Comparison of ENCODE assay signal across 8 cellular contexts in genomic region chr20:50561379-50562078, GRCh38. TPM values are rescaled to one million over a fixed set of nuclear protein-coding genes. Genes with fewer than 3 reads are reported as not detected.
DNase-seq lines count a peak whose midpoint lies in the region; ATAC-seq, FAIRE-seq and TF ChIP-seq lines count a peak whose summit lies in the region.

No MANE protein-coding gene starts in this region.

- no TSS peak for BruUV-seq in Calu3 (replicated peaks; lab: Mats Ljungman, UMichigan)

- intact Hi-C loops in Calu3 (cut with micrococcal nuclease; ENCODE audit: unreplicated experiment) = no loop called here

- no peak for TF ChIP-seq CTCF in Calu3 (IDR thresholded peaks at IDR 0.05; ENCODE audit: unreplicated experiment)
- no peak for TF ChIP-seq CTCF in mesothelial cell of epicardium (IDR thresholded peaks at IDR 0.05; ENCODE audit: unreplicated experiment)

- peaks cover 35% of the 10 kb centered on the region for H3K4me1 Mint-ChIP-seq in Calu3 (ENCODE audit: low read depth, unreplicated experiment)
- H3K4me1 Mint-ChIP-seq in mesothelial cell of epicardium = peaks cover 31% of the 10 kb centered on the region
- peaks cover 75% of the 10 kb centered on the region for H3K4me1 Mint-ChIP-seq in stimulated activated memory B cell treated with anti-CD40 and anti-IgM and Interleukin-4, amounts not matched to agents 10 μg/mL and 1 μg/mL and 100 μg/mL, for 72 hours

- ATAC-seq in stimulated activated memory B cell treated with anti-CD40 and anti-IgM and Interleukin-4, amounts not matched to agents 10 μg/mL and 1 μg/mL and 100 μg/mL, for 72 hours = peak; percentile 88
- ATAC-seq in GM21390 (IDR thresholded peaks at IDR 0.05; ENCODE audit: unreplicated experiment) = no peak

- DNase-seq in Calu3 (no peak), RCC 7860 (ENCODE audit: low spot score) (peak; percentile 96), mesothelial cell of epicardium (ENCODE audit: low spot score in 2 of 2, unreplicated experiment in 2 of 2) (peak in 1 of 2 experiments; percentile 46), NOMO-1 treated with DMSO at 0.1 percent for 48 hours (lab: John Stamatoyannopoulos, UW; ENCODE audit: unreplicated experiment) (no peak), NCI-H345 (lab: John Stamatoyannopoulos, UW) (no peak)

- no peaks in the 10 kb centered on the region for H3K27me3 Mint-ChIP-seq in Calu3 (ENCODE audit: unreplicated experiment)
- H3K27me3 Mint-ChIP-seq in mesothelial cell of epicardium (ENCODE audit: low read depth) = no peaks in the 10 kb centered on the region
- no peaks in the 10 kb centered on the region for H3K27me3 Mint-ChIP-seq in stimulated activated memory B cell treated with anti-CD40 and anti-IgM and Interleukin-4, amounts not matched to agents 10 μg/mL and 1 μg/mL and 100 μg/mL, for 72 hours

- H3K27ac Mint-ChIP-seq in Calu3 (ENCODE audit: unreplicated experiment) (peak overlapping the region; percentile 31), mesothelial cell of epicardium (peak overlapping the region; percentile 81)
- H3K27ac Mint-ChIP-seq in stimulated activated memory B cell treated with anti-CD40 and anti-IgM and Interleukin-4, amounts not matched to agents 10 μg/mL and 1 μg/mL and 100 μg/mL, for 72 hours = peak overlapping the region; percentile 80

- peak; percentile 94 for FAIRE-seq in RCC 7860 (lab: Jason Lieb, UNC)

- H3K4me3 Mint-ChIP-seq in Calu3 (ENCODE audit: low read depth, unreplicated experiment) = no peak overlapping the region
- peak overlapping the region; percentile 8 for H3K4me3 Mint-ChIP-seq in mesothelial cell of epicardium
- H3K4me3 Mint-ChIP-seq in stimulated activated memory B cell treated with anti-CD40 and anti-IgM and Interleukin-4, amounts not matched to agents 10 μg/mL and 1 μg/mL and 100 μg/mL, for 72 hours = peak overlapping the region; percentile 27

- peak overlapping the region; percentile 64 for H3K27ac ChIP-seq in angular gyrus (ENCODE audit: low read depth, low read length)

- CTCF ChIA-PET in Calu3 (lab: Charles Lee) = no interaction called here

- H3K36me3 Mint-ChIP-seq in Calu3 (ENCODE audit: insufficient read depth, unreplicated experiment) (peaks cover 38% of the 10 kb centered on the region), mesothelial cell of epicardium (peaks cover 8% of the 10 kb centered on the region)
- H3K36me3 Mint-ChIP-seq in stimulated activated memory B cell treated with anti-CD40 and anti-IgM and Interleukin-4, amounts not matched to agents 10 μg/mL and 1 μg/mL and 100 μg/mL, for 72 hours = peaks cover 75% of the 10 kb centered on the region

- no peaks in the 10 kb centered on the region for H3K9me3 Mint-ChIP-seq in Calu3 (ENCODE audit: low read depth, unreplicated experiment)
- H3K9me3 Mint-ChIP-seq in mesothelial cell of epicardium = no peaks in the 10 kb centered on the region
- H3K9me3 Mint-ChIP-seq in stimulated activated memory B cell treated with anti-CD40 and anti-IgM and Interleukin-4, amounts not matched to agents 10 μg/mL and 1 μg/mL and 100 μg/mL, for 72 hours = no peaks in the 10 kb centered on the region

RNA-seq across cellular contexts. Expression of gene PTPN1, which starts 51.3 kb away (rescaled TPM):
- 58.5 and 67.5 TPM in 2 replicates for total RNA-seq in Calu3 (2022)
- 26.2 to 27.7 TPM (median 27.3 TPM) in 3 replicates for total RNA-seq in mesothelial cell of epicardium

Comparison
In these comparisons a context has a peak if more than half of its experiments do, and no peak if none do; other contexts are left out.
1. H3K27ac Mint-ChIP-seq: peak in every context shown above with its lines; median percentile 81 in mesothelial cell of epicardium; 80 in stimulated activated memory B cell treated with anti-CD40 and anti-IgM and Interleukin-4, amounts not matched to agents 10 μg/mL and 1 μg/mL and 100 μg/mL, for 72 hours; 31 in Calu3.